22 cellular contexts compared by ENCODE assay signal in genomic region chr11:131893988-131894387, GRCh38.
"Had no signal": no experiment of that assay in that cellular context is flagged by ENCODE, and none has a peak within 500 bp of the region (broad histone marks: within the 10 kb centered on the region; RNA-seq: fewer than 3 reads in every experiment).

No MANE protein-coding gene starts in this region.

- H3K4me2 ChIP-seq: hepatocyte had no signal

- H3K4me1 ChIP-seq: left lung, right lobe of liver, upper lobe of left lung had no signal

- H3K9me3 ChIP-seq: esophagus muscularis mucosa, left lung, ovary, right lobe of liver, thoracic aorta, tibial nerve, upper lobe of left lung had no signal

- ATAC-seq: foreskin keratinocyte; gastroesophageal sphincter; heart left ventricle; left lung; naive thymus-derived CD4-positive, alpha-beta T cell; stimulated activated naive B cell treated with anti-CD40 and anti-IgM and Interleukin-4, amounts not matched to agents 10 μg/mL and 1 μg/mL and 100 μg/mL, for 72 hours had no signal

- H3K27me3 ChIP-seq: dorsolateral prefrontal cortex, esophagus muscularis mucosa, foreskin keratinocyte, gastroesophageal sphincter, heart left ventricle, left lung, ovary, right lobe of liver, tibial nerve, upper lobe of left lung had no signal

- H3K27ac ChIP-seq: dorsolateral prefrontal cortex, esophagus muscularis mucosa, foreskin keratinocyte, gastroesophageal sphincter, heart left ventricle, hepatocyte, left lung, ovary, right lobe of liver, thoracic aorta, tibial nerve, upper lobe of left lung had no signal

- H3K4me3 ChIP-seq: dorsolateral prefrontal cortex, esophagus muscularis mucosa, gastroesophageal sphincter, heart left ventricle, hepatocyte, left lung, ovary, right lobe of liver, thoracic aorta, tibial nerve, upper lobe of left lung had no signal

- H3K36me3 ChIP-seq: esophagus muscularis mucosa, gastroesophageal sphincter, heart left ventricle, left lung, ovary, right lobe of liver, thoracic aorta, tibial nerve, upper lobe of left lung had no signal

- DNase-seq: dorsolateral prefrontal cortex; effector CD4-positive, alpha-beta T cell; endodermal cell; foreskin keratinocyte; heart left ventricle; kidney; left lung; midbrain; naive thymus-derived CD4-positive, alpha-beta T cell; occipital lobe; ovary; right lobe of liver; small intestine; stimulated activated CD4-positive, alpha-beta T cell treated with anti-CD3 and anti-CD28 coated beads, Interleukin-15, amount 100 ng/mL, for 24 hours; stimulated activated CD4-positive, alpha-beta T cell treated with anti-CD3 and anti-CD28 coated beads, Interleukin-2, amount 100 ng/mL, for 48 hours; stimulated activated naive B cell treated with anti-CD40 and anti-IgM and Interleukin-4, amounts not matched to agents 10 μg/mL and 1 μg/mL and 100 μg/mL, for 72 hours; upper lobe of left lung had no signal

- H2AFZ ChIP-seq: hepatocyte had no signal

- H3K79me2 ChIP-seq: hepatocyte had no signal
